8 cellular contexts compared by ENCODE assay signal in genomic region chr12:111404362-111405148, GRCh38. TPM values are rescaled to one million over a fixed set of nuclear protein-coding genes. Genes with fewer than 3 reads are reported as not detected.
DNase-seq lines count a peak whose midpoint lies in the region; ATAC-seq, FAIRE-seq and TF ChIP-seq lines count a peak whose summit lies in the region.

No MANE protein-coding gene starts in this region.

- no peak for TF ChIP-seq RAD21 in H1 (IDR thresholded peaks at IDR 0.05 in 1 of 2, conservative IDR thresholded peaks at IDR 0.05 in 1 of 2; ENCODE audit: low read depth in 2 of 2, low read length in 2 of 2)

- peaks cover 11% of the 10 kb centered on the region; the same call in 1 of the 2 replicates for H3K23me2 ChIP-seq in H1 (ENCODE audit: low read depth, low read length)

- CTCF ChIA-PET in H1 (lab: Charles Lee; ENCODE audit: partially characterized antibody): interaction anchor here (0.6 to 22.8 kb wide), 9 partner anchors 8 to 94 kb away, joined by 3 to 838 read pairs (median 3); no protein-coding TSS in a partner anchor

- peak overlapping the region; percentile 85 for H2BK120ac ChIP-seq in H1 (replicated peaks; ENCODE audit: low read depth, low read length)

- H3K27me3 ChIP-seq in H1 (replicated peaks in 1 of 4; ENCODE audit: control insufficient read depth in 3 of 4, extremely low read depth in 1 of 4, insufficient read depth in 3 of 4, low read length in 3 of 4) (no peaks in the 10 kb centered on the region), neuron (ENCODE audit: insufficient read depth, low read length) (peaks cover 3% of the 10 kb centered on the region), thyroid gland (no peaks in the 10 kb centered on the region)

- H3K4me3 ChIP-seq in H1 (ENCODE audit: extremely low read depth in 1 of 4, insufficient read depth in 2 of 4, low read depth in 3 of 4, low read length in 4 of 4) (peak overlapping the region; percentile 40 to 93 (median 56)), neuron (ENCODE audit: low read length) (peak overlapping the region; percentile 60), thyroid gland (replicated peaks in 1 of 3) (peak overlapping the region in 1 of 3 donors; percentile 89)

- FAIRE-seq in H1 (lab: Jason Lieb, UNC): no peak

- no peak overlapping the region for H2BK15ac ChIP-seq in H1 (ENCODE audit: low read length)

- peaks cover 10% of the 10 kb centered on the region for H3K79me1 ChIP-seq in H1 (ENCODE audit: low read depth, low read length)

- ATAC-seq in HG03442 (IDR thresholded peaks at IDR 0.05; ENCODE audit: unreplicated experiment): peak; percentile 4
- no peak for ATAC-seq in HG03196 (IDR thresholded peaks at IDR 0.05; ENCODE audit: unreplicated experiment)

- TF ChIP-seq POLR2A in H1 (IDR thresholded peaks at IDR 0.05; ENCODE audit: control extremely low read depth in 1 of 2, low read depth in 2 of 2, low read length in 2 of 2): peak in 1 of 2 experiments; percentile 73; a peak in 1 of 3 replicates
- no peak for TF ChIP-seq POLR2A in thyroid gland (IDR thresholded peaks at IDR 0.05)

- H2BK20ac ChIP-seq in H1 (ENCODE audit: low read length): peak overlapping the region; percentile 97; the same call in 1 of the 2 replicates

- H2AK5ac ChIP-seq in H1 (ENCODE audit: low read depth, low read length): peak overlapping the region; percentile 93

- H3K27ac ChIP-seq in H1 (ENCODE audit: low read depth, low read length) (peak overlapping the region; percentile 87), thyroid gland (peak overlapping the region; percentile 45 to 87 (median 55))

- no peak for TF ChIP-seq CTCF in GM13976 (IDR thresholded peaks at IDR 0.05; ENCODE audit: borderline replicate concordance, control extremely low read depth, extremely low read depth, insufficient read depth, missing control alignments)
- TF ChIP-seq CTCF in H1 (IDR thresholded peaks at IDR 0.05; ENCODE audit: control extremely low read depth in 1 of 3, insufficient read depth in 1 of 3, low read depth in 1 of 3, low read length in 3 of 3): no peak
- TF ChIP-seq CTCF in thyroid gland (IDR thresholded peaks at IDR 0.05): no peak

- peak overlapping the region; percentile 88 for H2BK5ac ChIP-seq in H1 (ENCODE audit: low read depth, low read length)

- peak overlapping the region; percentile 97 for H3K18ac ChIP-seq in H1 (ENCODE audit: extremely low read depth, low read length)

- H3K4me1 ChIP-seq in H1 (replicated peaks in 1 of 4; ENCODE audit: control insufficient read depth in 3 of 4, insufficient read depth in 4 of 4, low read length in 3 of 4) (peaks cover 5 to 41% (median 25%) of the 10 kb centered on the region in 4 experiments), neuron (ENCODE audit: insufficient read depth, low read length) (peaks cover 19% of the 10 kb centered on the region), thyroid gland (peaks cover 22 to 41% of the 10 kb centered on the region in 2 donors)

- H2AFZ ChIP-seq in H1 (ENCODE audit: low read length) (peak overlapping the region; percentile 33; the same call in 1 of the 2 replicates), neuron (ENCODE audit: low read depth, low read length) (peak overlapping the region; percentile 87)

- POLR2A ChIA-PET in H1 (lab: Charles Lee; ENCODE audit: partially characterized antibody): interaction anchor here (0.6 to 6.4 kb wide), 24 partner anchors 8 to 609 kb away, joined by 3 to 64 read pairs (median 5); partner anchors contain the start of genes ACAD10, ATXN2, BRAP and ERP29

- H3K4me2 ChIP-seq in H1 (ENCODE audit: insufficient read depth in 1 of 2, low read depth in 2 of 2, low read length in 2 of 2): peak overlapping the region; percentile 77 to 79

- peak overlapping the region; percentile 90 for H4K5ac ChIP-seq in H1 (ENCODE audit: insufficient read length, low read depth, low read length)

- H3K4ac ChIP-seq in H1 (replicated peaks; ENCODE audit: insufficient read length, low read depth, low read length): no peak overlapping the region

- 29% methylated on average over 20 of the region's 21 CpGs; no CpG with 5 or more reads in 1 of the 2 experiments for WGBS in H1 (ENCODE audit: extremely low coverage in 1 of 2, insufficient coverage in 1 of 2, insufficient read length in 1 of 2, insufficient replicate concordance in 2 of 2, low coverage in 1 of 2, low lambda C conversion rate in 2 of 2, missing lambda C conversion rate in 1 of 2), 2 experiments
- 42 to 47% methylated on average over 21 of the region's 21 CpGs for WGBS in thyroid gland, 2 donors

- in situ Hi-C loops in GM13976 (cut with MboI; ENCODE audit: low sequenced_read_pairs, unreplicated experiment): no loop called here

- intact Hi-C loops in thyroid gland (cut with DNase I): no loop called here

- peaks cover 4 to 9% of the 10 kb centered on the region in 2 experiments for H4K20me1 ChIP-seq in H1 (replicated peaks in 1 of 2; ENCODE audit: control insufficient read depth in 1 of 2, insufficient read depth in 2 of 2, low read length in 2 of 2)

- H3K23ac ChIP-seq in H1 (ENCODE audit: insufficient read length): no peak overlapping the region

- H4K91ac ChIP-seq in H1 (replicated peaks; ENCODE audit: insufficient read length, low read length): peak overlapping the region; percentile 95

- DNase-seq in GM13976 (ENCODE audit: low spot score) (peak; percentile 69), H1 (ENCODE audit: low read depth in 1 of 2, low spot score in 2 of 2) (no peak), thyroid gland (peak; percentile 37 to 40), NCI-H2081 treated with DMSO at 0.1 percent for 48 hours (lab: John Stamatoyannopoulos, UW) (no peak)
- peak; percentile 84 for DNase-seq in activated CD4-positive, alpha-beta T cell treated with anti-CD3 and anti-CD28 coated beads for 48 hours

- no peaks in the 10 kb centered on the region for H3K36me3 ChIP-seq in H1 (ENCODE audit: control insufficient read depth in 2 of 4, insufficient read depth in 4 of 4, low read length in 3 of 4)
- H3K36me3 ChIP-seq in neuron (ENCODE audit: insufficient read depth, low read length): no peaks in the 10 kb centered on the region
- H3K36me3 ChIP-seq in thyroid gland: no peaks in the 10 kb centered on the region

- H3K9ac ChIP-seq in H1 (replicated peaks in 1 of 4; ENCODE audit: extremely low read depth in 1 of 4, low read depth in 3 of 4, low read length in 3 of 4): peak overlapping the region; percentile 14 to 48 (median 38); a peak in 6 of 7 replicates

- no peak overlapping the region for H3K14ac ChIP-seq in H1 (ENCODE audit: insufficient read length)

- peak overlapping the region; percentile 92; the same call in 1 of the 2 replicates for H4K8ac ChIP-seq in H1 (ENCODE audit: extremely low read depth, insufficient read depth, low read length)

- H3K79me2 ChIP-seq in H1 (ENCODE audit: control insufficient read depth in 1 of 2, insufficient read depth in 2 of 2, low read length in 2 of 2): peaks cover 31 to 36% of the 10 kb centered on the region in 2 experiments

- H3K9me3 ChIP-seq in H1 (ENCODE audit: insufficient read depth in 2 of 2, low read depth in 1 of 2, low read length in 1 of 2) (no peaks in the 10 kb centered on the region), neuron (ENCODE audit: low read length) (no peaks in the 10 kb centered on the region), thyroid gland (no peaks in the 10 kb centered on the region)

- H2BK12ac ChIP-seq in H1 (ENCODE audit: low read depth, low read length): peak overlapping the region; percentile 88

- TF ChIP-seq EP300 in H1 (IDR thresholded peaks at IDR 0.05; ENCODE audit: borderline replicate concordance in 1 of 2, low read depth in 2 of 2, low read length in 2 of 2): peak in 1 of 2 experiments; percentile 32; a peak in 1 of 3 replicates

- no peak overlapping the region for H3K56ac ChIP-seq in H1 (replicated peaks; ENCODE audit: insufficient read length, low read depth, low read length)

TF ChIP-seq in H1, 55 proteins besides CTCF, POLR2A, EP300 and RAD21 (continues in another document):
- peak; percentile 50; the same call in 1 of the 2 replicates for TF ChIP-seq MAX (IDR thresholded peaks at IDR 0.05)
- 0 out of 2 replicates have a peak, but pooled peaks have one; percentile 33 for TF ChIP-seq SP1 (IDR thresholded peaks at IDR 0.05; ENCODE audit: low read depth, low read length)
- 0 out of 4 replicates have a peak, but pooled peaks of 1 of the 2 experiments have one; percentile 35 for TF ChIP-seq HDAC2 (IDR thresholded peaks at IDR 0.05; ENCODE audit: borderline replicate concordance in 1 of 2, low read depth in 2 of 2, low read length in 2 of 2)
- TF ChIP-seq, protein P1, sequence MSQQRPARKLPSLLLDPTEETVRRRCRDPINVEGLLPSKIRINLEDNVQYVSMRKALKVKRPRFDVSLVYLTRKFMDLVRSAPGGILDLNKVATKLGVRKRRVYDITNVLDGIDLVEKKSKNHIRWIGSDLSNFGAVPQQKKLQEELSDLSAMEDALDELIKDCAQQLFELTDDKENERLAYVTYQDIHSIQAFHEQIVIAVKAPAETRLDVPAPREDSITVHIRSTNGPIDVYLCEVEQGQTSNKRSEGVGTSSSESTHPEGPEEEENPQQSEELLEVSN (IDR thresholded peaks at IDR 0.05): 0 out of 2 replicates have a peak, but pooled peaks have one; percentile 11
- no peak for TF ChIP-seq CBX8 (IDR thresholded peaks at IDR 0.05; ENCODE audit: borderline replicate concordance, low read depth, low read length)

RNA-seq across cellular contexts. Expression of gene SH2B3, which starts 1.2 kb away (rescaled TPM):
- 29.8 and 34.1 TPM in 2 replicates for total RNA-seq in H1 (2021; fragmentation: NEBNext Ultra II Directional; extraction: Animal tissue kit (Norgen Biotek cat#: 25700))
- 20.8 and 25.1 TPM in 2 replicates for polyA plus RNA-seq in H1 (2011; rRNA removed)
- 18.3 TPM for polyA plus RNA-seq in H1 (2011; cell fraction: cytosol; rRNA removed)
- polyA plus RNA-seq in H1 (2011; cell fraction: nucleus; rRNA removed): 18.8 TPM
- polyA plus RNA-seq in H1 (2012, experiment 1 of 2): 18.4 to 20.9 TPM (median 20.6 TPM) in 4 replicates
- polyA plus RNA-seq in H1 (2012, experiment 2 of 2): 12.1 TPM
- polyA plus RNA-seq in H1 (2013, experiment 1 of 2): 20.8 TPM
- polyA plus RNA-seq in H1 (2013, experiment 2 of 2): 21.5 TPM
- 12.6 and 17.8 TPM in 2 replicates for polyA minus RNA-seq in H1 (2011; rRNA and poly(A)+ RNA removed)
- polyA minus RNA-seq in H1 (2011; cell fraction: cytosol; rRNA and poly(A)+ RNA removed): 19.1 TPM
- polyA minus RNA-seq in H1 (2011; cell fraction: nucleus; rRNA and poly(A)+ RNA removed): 14.7 TPM
- 10 to 100 TPM; 14.1 to 36.5 (median 25.6) TPM for total RNA-seq in thyroid gland

RNA-seq across cellular contexts. Expression of gene PHETA1, which starts 35.7 kb away (rescaled TPM):
- 12.3 and 13.7 TPM in 2 replicates for total RNA-seq in H1 (2021; fragmentation: NEBNext Ultra II Directional; extraction: Animal tissue kit (Norgen Biotek cat#: 25700))
- 5.2 and 9.7 TPM in 2 replicates for polyA plus RNA-seq in H1 (2011; rRNA removed)
- polyA plus RNA-seq in H1 (2011; cell fraction: cytosol; rRNA removed): 7.1 TPM
- polyA plus RNA-seq in H1 (2011; cell fraction: nucleus; rRNA removed): 8.6 TPM
- 5.3 to 9.2 TPM (median 8.8 TPM) in 4 replicates for polyA plus RNA-seq in H1 (2012, experiment 1 of 2)
- 12.2 TPM for polyA plus RNA-seq in H1 (2012, experiment 2 of 2)
- polyA plus RNA-seq in H1 (2013, experiment 1 of 2): 6.6 TPM
- polyA plus RNA-seq in H1 (2013, experiment 2 of 2): 6.6 TPM
- polyA minus RNA-seq in H1 (2011; rRNA and poly(A)+ RNA removed): 2.0 and 2.5 TPM in 2 replicates
- 5.1 TPM for polyA minus RNA-seq in H1 (2011; cell fraction: cytosol; rRNA and poly(A)+ RNA removed)
- polyA minus RNA-seq in H1 (2011; cell fraction: nucleus; rRNA and poly(A)+ RNA removed): 5.7 TPM
- 10 to 100 TPM in 2 of 4 donors, 1 to 10 TPM in 2; 8.1 to 23.5 (median 15.3) TPM for total RNA-seq in thyroid gland

Comparison
In these comparisons a context has a peak if more than half of its experiments do, and no peak if none do; other contexts are left out.
1. DNase-seq: peak in GM13976 (single experiment), activated CD4-positive, alpha-beta T cell treated with anti-CD3 and anti-CD28 coated beads for 48 hours (single experiment) and thyroid gland (2 of 2); none in H1 (0 of 2) and NCI-H2081 treated with DMSO at 0.1 percent for 48 hours (single experiment).